In genomic region chr3:197791120-197792018, GRCh38 we compare ENCODE assay signal across 8 cellular contexts. TPM values are rescaled to one million over a fixed set of nuclear protein-coding genes. Genes with fewer than 3 reads are reported as not detected.
DNase-seq lines count a peak whose midpoint lies in the region; ATAC-seq and TF ChIP-seq lines count a peak whose summit lies in the region.

TSS of gene LRCH3 (plus strand) at chr3:197791254. CDS start at chr3:197791279, 25 bp downstream.

- H3K9me3 ChIP-seq in heart left ventricle (no peaks in the 10 kb centered on the region), transverse colon (no peaks in the 10 kb centered on the region)

- H3K27ac ChIP-seq in adipose tissue (ENCODE audit: low read depth, low read length) (peak within 1 kb of the TSS; percentile 3), heart left ventricle (peak within 1 kb of the TSS; percentile 78 to 98 (median 96)), transverse colon (peak within 1 kb of the TSS; percentile 93 to 98 (median 97))

- H3K27me3 ChIP-seq in heart left ventricle (no peaks in the 10 kb centered on the region), transverse colon (no peaks in the 10 kb centered on the region)

- in situ Hi-C loops in transverse colon (cut with MboI; ENCODE audit: low pct_ligation_motif_present in 1 of 4, low pct_unique_long_range_greater_than_20kb in 1 of 4, low sequenced_read_pairs in 3 of 4), result no loop called here

- ATAC-seq in HG02610 (IDR thresholded peaks at IDR 0.05; ENCODE audit: unreplicated experiment), result peak; percentile 70
- peak; percentile 64 to 91 (median 90) for ATAC-seq in heart left ventricle

- TF ChIP-seq CTCF in GM12875 (IDR thresholded peaks at IDR 0.05; ENCODE audit: borderline replicate concordance, insufficient read depth, low read depth, low read length), result no peak
- peak in 1 of 12 donors; percentile 3 for TF ChIP-seq CTCF in heart left ventricle (IDR thresholded peaks at IDR 0.05)
- peak in 1 of 5 experiments; percentile 24 for TF ChIP-seq CTCF in transverse colon (IDR thresholded peaks at IDR 0.05)

- DNase-seq in NCI-H128 (lab: John Stamatoyannopoulos, UW; ENCODE audit: unreplicated experiment) (peak; percentile 56), T-helper 1 cell (peak; percentile 65 to 80 (median 73)), heart left ventricle (peak; percentile 81 to 93 (median 86)), pons (ENCODE audit: low spot score) (peak; percentile 63), transverse colon (peak; percentile 76)

- TF ChIP-seq EP300 in transverse colon (IDR thresholded peaks at IDR 0.05; ENCODE audit: low read depth), result no peak

- intact Hi-C loops in heart left ventricle (cut with DNase I), result loop anchor here in 2 of 10 donors (2.0 to 10.0 kb wide), 2 partner anchors 41 to 77 kb away; no protein-coding TSS in a partner anchor
- intact Hi-C loops in transverse colon (cut with DNase I; ENCODE audit: low total_unique reads), result no loop called here

- H3K4me1 ChIP-seq in heart left ventricle (peaks cover 0 to 38% (median 23%) of the 10 kb centered on the region in 12 donors), transverse colon (peaks cover 13 to 27% (median 21%) of the 10 kb centered on the region in 4 donors)

- TF ChIP-seq POLR2A in heart left ventricle (IDR thresholded peaks at IDR 0.05) (peak in 1 of 2 donors; percentile 75), transverse colon (IDR thresholded peaks at IDR 0.05) (peak; percentile 80)

- 0 to 1% (median 0%) methylated on average over 76 to 90 of the region's 90 CpGs for WGBS in adipose tissue, 3 donors
- WGBS in heart left ventricle, 4 donors, result 0 to 2% (median 0%) methylated on average over 24 to 90 of the region's 90 CpGs
- 0% methylated on average over 1 to 54 of the region's 90 CpGs for WGBS in transverse colon (ENCODE audit: low coverage in 1 of 2), 2 donors

- H3K36me3 ChIP-seq in heart left ventricle, result peaks cover 0 to 16% (median 7%) of the 10 kb centered on the region in 9 donors
- no peaks in the 10 kb centered on the region for H3K36me3 ChIP-seq in transverse colon

- peak within 1 kb of the TSS; percentile 61 for H3K4me3 ChIP-seq in GM12875 (ENCODE audit: low read depth, low read length)
- H3K4me3 ChIP-seq in heart left ventricle, result peak within 1 kb of the TSS; percentile 45 to 95 (median 86)
- peak within 1 kb of the TSS; percentile 89 to 97 (median 93) for H3K4me3 ChIP-seq in transverse colon

RNA-seq across cellular contexts. Expression of gene LRCH3, which starts in this region (rescaled TPM):
- 10 to 100 TPM in 2 of 3 donors, 1 to 10 TPM in 1; 7.2 to 16.5 (median 10.5) TPM for polyA plus RNA-seq in adipose tissue
- total RNA-seq in heart left ventricle, result 10 to 100 TPM; 17.9 to 40.3 (median 28.6) TPM
- polyA plus RNA-seq in heart left ventricle, result 10 to 100 TPM; 11.1 to 12.6 TPM
- total RNA-seq in transverse colon, result 100 to 1,000 TPM in 1 of 4 donors, 10 to 100 TPM in 3; 36.0 to 122 (median 51.2) TPM

Comparison
In these comparisons a context has a peak if more than half of its experiments do, and no peak if none do; other contexts are left out.
1. Peak in every context shown above with its lines: DNase-seq, ATAC-seq, H3K4me3 ChIP-seq and H3K27ac ChIP-seq.
2. H3K27ac ChIP-seq: peak in every context shown above with its lines; median percentile 97 in transverse colon; 96 in heart left ventricle; 3 in adipose tissue.